Comparison of ENCODE assay signal across 24 cellular contexts in the genomic region with DNA sequence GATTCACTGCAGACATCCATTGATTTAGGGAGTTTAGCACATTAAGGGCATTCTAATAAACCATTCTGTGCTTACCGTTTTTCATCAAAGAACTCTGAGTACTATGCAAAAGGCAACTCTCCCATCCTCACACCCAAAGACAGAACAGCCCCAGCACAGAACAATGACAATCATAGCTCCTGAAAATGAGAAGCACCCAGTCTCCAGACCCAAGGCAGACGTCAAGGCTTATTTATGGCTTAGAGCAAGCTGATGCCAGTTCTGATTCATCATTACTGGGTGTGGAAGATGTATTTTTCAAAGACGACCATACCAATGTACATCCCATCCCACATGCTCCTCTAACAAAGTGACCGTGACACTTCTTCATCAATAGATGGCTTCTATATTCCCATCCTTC.
A peak's percentile ranks its signal among the peaks of the same experiment; 100 is the strongest.
DNase-seq lines count a peak whose midpoint lies in the region; ATAC-seq, FAIRE-seq and TF ChIP-seq lines count a peak whose summit lies in the region.
"Had no signal": no experiment of that assay in that cellular context is flagged by ENCODE, and none has a peak within 500 bp of the region (broad histone marks: within the 10 kb centered on the region; RNA-seq: fewer than 3 reads in every experiment).

No MANE protein-coding gene starts in this region.

- peak overlapping the region; percentile 73 for H2BK5ac ChIP-seq in mesendoderm (ENCODE audit: low read length)

- POLR2A ChIA-PET in SK-N-SH (lab: Yijun Ruan, JAX): no interaction called here
- POLR2A ChIA-PET in activated CD8-positive, alpha-beta T cell treated with anti-CD3 and anti-CD28 coated beads for 36 hours (lab: Charles Lee): interaction anchor here (0.9 to 3.5 kb wide), 2 partner anchors 68 to 91 kb away, joined by 3 to 21 read pairs; a partner anchor contains a TSS

- CTCF ChIA-PET in SK-N-SH (lab: Yijun Ruan, JAX): interaction anchor here (0.9 to 2.4 kb wide), 3 partner anchors 60 to 100 kb away, joined by 3 to 9 read pairs (median 3); no protein-coding TSS in a partner anchor
- CTCF ChIA-PET in activated CD8-positive, alpha-beta T cell treated with anti-CD3 and anti-CD28 coated beads for 36 hours (lab: Charles Lee): interaction anchor here (1.4 to 2.3 kb wide), 6 partner anchors 10 to 186 kb away, joined by 4 to 8 read pairs (median 5); a partner anchor contains a TSS

- TF ChIP-seq POLR2A in H54 (IDR thresholded peaks at IDR 0.05; ENCODE audit: low read depth, low read length): no peak

- H3K79me2 ChIP-seq in SK-N-SH (ENCODE audit: insufficient read depth) (peaks cover 87% of the 10 kb centered on the region), mesendoderm (ENCODE audit: control insufficient read depth, insufficient read depth, low read length) (no peaks in the 10 kb centered on the region)

- H3K4me1 ChIP-seq in SK-N-SH (ENCODE audit: control insufficient read depth in 1 of 2, insufficient read depth in 2 of 2, low read depth in 1 of 2, low read length in 1 of 2): peaks cover 16 to 41% of the 10 kb centered on the region in 2 experiments
- peaks cover 16% of the 10 kb centered on the region for H3K4me1 ChIP-seq in mesendoderm (ENCODE audit: control insufficient read depth, low read depth, low read length)
- H3K4me1 ChIP-seq: prostate gland had no signal

- no peak overlapping the region for H3K18ac ChIP-seq in mesendoderm (ENCODE audit: low read length)

- H3K9me3 ChIP-seq in SK-N-SH: no peaks in the 10 kb centered on the region
- H3K9me3 ChIP-seq: prostate gland, vagina had no signal

- H3K4me2 ChIP-seq in SK-N-SH (no peak overlapping the region), mesendoderm (ENCODE audit: low read length) (no peak overlapping the region)
- H3K4me2 ChIP-seq: BLaER1 had no signal

- no peak overlapping the region for H2AFZ ChIP-seq in SK-N-SH (ENCODE audit: low read depth)

- H3F3A ChIP-seq in SK-N-SH (replicated peaks; ENCODE audit: insufficient read depth): peaks cover 16% of the 10 kb centered on the region

- no peak overlapping the region for H4K5ac ChIP-seq in mesendoderm (ENCODE audit: low read length)

- TF ChIP-seq CTCF in SK-N-SH (IDR thresholded peaks at IDR 0.05) (no peak), GM10266 (IDR thresholded peaks at IDR 0.05; ENCODE audit: control insufficient read depth, insufficient read depth, low read depth, missing control alignments) (no peak)
- TF ChIP-seq CTCF in activated CD8-positive, alpha-beta T cell treated with anti-CD3 and anti-CD28 coated beads for 36 hours (IDR thresholded peaks at IDR 0.05): no peak

- H3K36me3 Mint-ChIP-seq in activated CD8-positive, alpha-beta T cell treated with anti-CD3 and anti-CD28 coated beads for 36 hours (ENCODE audit: low read depth): peaks cover 33% of the 10 kb centered on the region

- H3K23ac ChIP-seq in mesendoderm (ENCODE audit: low read length): no peak overlapping the region

- H3K9me2 ChIP-seq in SK-N-SH: no peaks in the 10 kb centered on the region

- FAIRE-seq in H54 (lab: Jason Lieb, UNC): peak; percentile 88
- FAIRE-seq: HTR-8/SVneo, RCC 7860, small intestine, TTC549 had no signal

- WGBS in SK-N-SH (ENCODE audit: low lambda C conversion rate): 75% methylated on average over 4 of the region's 4 CpGs
- whole genome bisulfite sequencing in mesendoderm (ENCODE audit: extremely low coverage, insufficient coverage, low lambda C conversion rate): no CpG with 5 or more reads among the region's 4 CpGs

- H3K79me1 ChIP-seq in mesendoderm (ENCODE audit: low read length): peaks cover 5% of the 10 kb centered on the region

- peak overlapping the region; percentile 65 for H3K27ac Mint-ChIP-seq in activated CD8-positive, alpha-beta T cell treated with anti-CD3 and anti-CD28 coated beads for 36 hours

- intact Hi-C loops in activated CD8-positive, alpha-beta T cell treated with anti-CD3 and anti-CD28 coated beads for 36 hours (cut with micrococcal nuclease): loop anchor here (5.0 kb wide), 1 partner anchor 55 kb away; no protein-coding TSS in a partner anchor
- intact Hi-C loops in left colon (cut with DNase I, micrococcal nuclease): no loop called here

- H3K4ac ChIP-seq in mesendoderm (ENCODE audit: low read depth, low read length): no peak overlapping the region

- peaks cover 72% of the 10 kb centered on the region for H3K4me1 Mint-ChIP-seq in activated CD8-positive, alpha-beta T cell treated with anti-CD3 and anti-CD28 coated beads for 36 hours (ENCODE audit: low read depth)

- peak overlapping the region; percentile 74 for H2AK5ac ChIP-seq in mesendoderm (ENCODE audit: low read length)

- H3K4me3 ChIP-seq in SK-N-SH (ENCODE audit: low read depth in 2 of 2, low read length in 1 of 2) (no peak overlapping the region), mesendoderm (ENCODE audit: low read length) (no peak overlapping the region)
- H3K4me3 ChIP-seq: BLaER1, prostate gland, SK-N-MC, vagina had no signal

- TF ChIP-seq RAD21 in SK-N-SH (IDR thresholded peaks at IDR 0.05; ENCODE audit: low read length): no peak

- DNase-seq in SK-N-SH: no peak
- no peak for DNase-seq in H54 (ENCODE audit: insufficient read length, low spot score)
- no peak for DNase-seq in activated CD8-positive, alpha-beta T cell treated with anti-CD3 and anti-CD28 coated beads for 36 hours
- no peak for DNase-seq in mesendoderm
- DNase-seq in amniotic stem cell (lab: John Stamatoyannopoulos, UW): no peak
- DNase-seq in left colon: no peak
- DNase-seq in GM10266 (ENCODE audit: extremely low spot score): no peak
- DNase-seq: activated T-cell treated with anti-CD3 and anti-CD28 coated beads, Interleukin-2, amount 50 U/mL, for 48 hours; amygdala; foreskin fibroblast; hypothalamus; kidney glomerular epithelial cell; small intestine; stimulated activated CD4-positive, alpha-beta T cell treated with anti-CD3 and anti-CD28 coated beads, Interleukin-2, amount 100 ng/mL, for 48 hours; substantia nigra had no signal

- no peak overlapping the region for H3K4me3 Mint-ChIP-seq in activated CD8-positive, alpha-beta T cell treated with anti-CD3 and anti-CD28 coated beads for 36 hours

- ATAC-seq in SK-N-SH treated with all-trans-retinoic acid at 6 μM for 48 hours (no peak), left colon (no peak)
- no peak for ATAC-seq in activated CD8-positive, alpha-beta T cell treated with anti-CD3 and anti-CD28 coated beads for 36 hours

- H3K27me3 ChIP-seq in SK-N-SH (ENCODE audit: insufficient read depth) (no peaks in the 10 kb centered on the region), mesendoderm (ENCODE audit: insufficient read depth, low read length, poor library complexity) (no peaks in the 10 kb centered on the region)
- H3K27me3 ChIP-seq: BLaER1, vagina had no signal

- H3K9ac ChIP-seq in SK-N-SH (no peak overlapping the region), mesendoderm (ENCODE audit: low read length) (no peak overlapping the region)
- H3K9ac ChIP-seq: BLaER1 had no signal

- no peaks in the 10 kb centered on the region for H3K36me3 ChIP-seq in SK-N-SH (replicated peaks in 1 of 2; ENCODE audit: control insufficient read depth in 1 of 2, insufficient read depth in 2 of 2, low read length in 1 of 2)
- no peaks in the 10 kb centered on the region for H3K36me3 ChIP-seq in mesendoderm (ENCODE audit: control insufficient read depth, insufficient read depth, low read length)
- H3K36me3 ChIP-seq: BLaER1, prostate gland, vagina had no signal

- H3K9me3 Mint-ChIP-seq in activated CD8-positive, alpha-beta T cell treated with anti-CD3 and anti-CD28 coated beads for 36 hours: no peaks in the 10 kb centered on the region

- no peak overlapping the region for H3K27ac ChIP-seq in SK-N-SH (ENCODE audit: low read depth in 2 of 2, low read length in 1 of 2)
- no peak overlapping the region for H3K27ac ChIP-seq in mesendoderm (ENCODE audit: low read depth, low read length)
- H3K27ac ChIP-seq: BLaER1, epithelial cell of prostate, prostate gland, SK-N-MC, vagina had no signal

- no peak overlapping the region for H4K8ac ChIP-seq in mesendoderm (ENCODE audit: low read depth, low read length)

- H2BK15ac ChIP-seq in mesendoderm (replicated peaks; ENCODE audit: low read depth): no peak overlapping the region

- H3K27me3 Mint-ChIP-seq in activated CD8-positive, alpha-beta T cell treated with anti-CD3 and anti-CD28 coated beads for 36 hours: no peaks in the 10 kb centered on the region

- no peak overlapping the region for H2BK120ac ChIP-seq in mesendoderm (ENCODE audit: low read depth, low read length)

- TF ChIP-seq EP300 in SK-N-SH (IDR thresholded peaks at IDR 0.05; ENCODE audit: borderline replicate concordance in 1 of 2, low read depth in 1 of 2, low read length in 1 of 2): no peak

- H4K20me1 ChIP-seq in SK-N-SH (ENCODE audit: insufficient read depth): no peaks in the 10 kb centered on the region
- H4K20me1 ChIP-seq: BLaER1 had no signal

- H3K56ac ChIP-seq in mesendoderm (ENCODE audit: low read length): peak overlapping the region; percentile 69

TF ChIP-seq in SK-N-SH, 30 proteins besides CTCF, POLR2A, EP300 and RAD21:
- 0 out of 2 replicates have a peak, but pooled peaks have one; percentile 9 for TF ChIP-seq TCF12 (IDR thresholded peaks at IDR 0.05)
- no peak for TF ChIP-seq JUND (IDR thresholded peaks at IDR 0.05)
- TF ChIP-seq, protein P1, sequence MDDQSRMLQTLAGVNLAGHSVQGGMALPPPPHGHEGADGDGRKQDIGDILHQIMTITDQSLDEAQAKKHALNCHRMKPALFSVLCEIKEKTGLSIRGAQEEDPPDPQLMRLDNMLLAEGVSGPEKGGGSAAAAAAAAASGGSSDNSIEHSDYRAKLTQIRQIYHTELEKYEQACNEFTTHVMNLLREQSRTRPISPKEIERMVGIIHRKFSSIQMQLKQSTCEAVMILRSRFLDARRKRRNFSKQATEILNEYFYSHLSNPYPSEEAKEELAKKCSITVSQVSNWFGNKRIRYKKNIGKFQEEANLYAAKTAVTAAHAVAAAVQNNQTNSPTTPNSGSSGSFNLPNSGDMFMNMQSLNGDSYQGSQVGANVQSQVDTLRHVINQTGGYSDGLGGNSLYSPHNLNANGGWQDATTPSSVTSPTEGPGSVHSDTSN (IDR thresholded peaks at IDR 0.05): peak; percentile 53

TF ChIP-seq in SK-N-SH treated with all-trans-retinoic acid at 6 μM for 48 hours, 23 proteins besides CTCF, POLR2A, EP300 and RAD21 (continues in another document):
- TF ChIP-seq ZC3H10 (CRISPR knock-in tag; IDR thresholded peaks at IDR 0.05) (no peak), CSDC2 (CRISPR knock-in tag; IDR thresholded peaks at IDR 0.05) (no peak), TCF4 (CRISPR knock-in tag; IDR thresholded peaks at IDR 0.05; ENCODE audit: borderline replicate concordance) (no peak), BACH2 (CRISPR knock-in tag; IDR thresholded peaks at IDR 0.05; ENCODE audit: borderline replicate concordance) (no peak)
